31 cellular contexts compared by ENCODE assay signal in genomic region chr7:93218997-93219827, GRCh38. TPM values are rescaled to one million over a fixed set of nuclear protein-coding genes. Genes with fewer than 3 reads are reported as not detected.
"Had no signal": no experiment of that assay in that cellular context is flagged by ENCODE, and none has a peak within 500 bp of the region (broad histone marks: within the 10 kb centered on the region; RNA-seq: fewer than 3 reads in every experiment).

No MANE protein-coding gene starts in this region.

- H3K4me3 Mint-ChIP-seq: activated B cell treated with CpG ODN at 0.5 μM for 24 hours; activated CD4-positive, alpha-beta T cell treated with anti-CD3 and anti-CD28 coated beads for 36 hours; activated naive CD8-positive, alpha-beta T cell treated with anti-CD3 and anti-CD28 coated beads for 36 hours; activated T-cell treated with anti-CD3 and anti-CD28 coated beads, Interleukin-2, amount 50 U/mL, for 72 hours; brain; memory B cell; natural killer cell; neural progenitor cell; stimulated activated effector memory CD8-positive, alpha-beta T cell treated with anti-CD3 and anti-CD28 coated beads, Interleukin-12 subunit alpha, Interleukin-12 subunit beta, amount 100 ng/mL, for 72 hours; stimulated activated naive CD8-positive, alpha-beta T cell treated with anti-CD3 and anti-CD28 coated beads, Interleukin-15, Interleukin-2, amounts not matched to agents 100 ng/mL and 50 ng/mL, for 24 hours had no signal

- H3K9me3 Mint-ChIP-seq: activated B cell treated with CpG ODN at 0.5 μM for 24 hours; activated naive CD8-positive, alpha-beta T cell treated with anti-CD3 and anti-CD28 coated beads for 36 hours; activated T-cell treated with anti-CD3 and anti-CD28 coated beads, Interleukin-2, amount 50 U/mL, for 72 hours; brain; memory B cell; natural killer cell; neural progenitor cell; stimulated activated effector memory CD8-positive, alpha-beta T cell treated with anti-CD3 and anti-CD28 coated beads, Interleukin-12 subunit alpha, Interleukin-12 subunit beta, amount 100 ng/mL, for 72 hours; stimulated activated naive CD8-positive, alpha-beta T cell treated with anti-CD3 and anti-CD28 coated beads, Interleukin-15, Interleukin-2, amounts not matched to agents 100 ng/mL and 50 ng/mL, for 24 hours had no signal

- H3K4me3 ChIP-seq: adrenal gland, ascending aorta, coronary artery, dorsolateral prefrontal cortex, gastrocnemius medialis, neural progenitor cell, psoas muscle, sigmoid colon, thoracic aorta had no signal

- H3K27ac ChIP-seq: adrenal gland, ascending aorta, coronary artery, dorsolateral prefrontal cortex, gastrocnemius medialis, neural progenitor cell, parathyroid adenoma, psoas muscle, sigmoid colon, thoracic aorta had no signal

- H3K36me3 ChIP-seq: adrenal gland, ascending aorta, gastrocnemius medialis, neural progenitor cell, sigmoid colon, thoracic aorta had no signal

- DNase-seq: activated B cell treated with CpG ODN at 0.5 μM for 24 hours; activated CD4-positive, alpha-beta T cell treated with anti-CD3 and anti-CD28 coated beads for 36 hours; activated naive CD4-positive, alpha-beta T cell; activated naive CD8-positive, alpha-beta T cell treated with anti-CD3 and anti-CD28 coated beads for 36 hours; activated T-cell treated with anti-CD3 and anti-CD28 coated beads for 4 hours; activated T-cell treated with anti-CD3 and anti-CD28 coated beads, Interleukin-2, amount 50 U/mL, for 72 hours; adrenal gland; dorsolateral prefrontal cortex; effector memory CD4-positive, alpha-beta T cell; gastrocnemius medialis; glutamatergic neuron; hippocampal formation; kidney; midbrain; natural killer cell; occipital lobe; psoas muscle; sigmoid colon; stimulated activated CD4-positive, alpha-beta T cell treated with anti-CD3 and anti-CD28 coated beads, Interleukin-4, amount 100 ng/mL, for 24 hours; trophoblast cell had no signal

- ATAC-seq: activated CD4-positive, alpha-beta T cell treated with anti-CD3 and anti-CD28 coated beads for 36 hours; activated T-cell treated with anti-CD3 and anti-CD28 coated beads, Interleukin-2, amount 50 U/mL, for 72 hours; gastrocnemius medialis; natural killer cell; psoas muscle; stimulated activated effector memory CD8-positive, alpha-beta T cell treated with anti-CD3 and anti-CD28 coated beads, Interleukin-12 subunit alpha, Interleukin-12 subunit beta, amount 100 ng/mL, for 72 hours had no signal

- H3K36me3 Mint-ChIP-seq: activated naive CD8-positive, alpha-beta T cell treated with anti-CD3 and anti-CD28 coated beads for 36 hours; brain; memory B cell; natural killer cell; neural progenitor cell; stimulated activated effector memory CD8-positive, alpha-beta T cell treated with anti-CD3 and anti-CD28 coated beads, Interleukin-12 subunit alpha, Interleukin-12 subunit beta, amount 100 ng/mL, for 72 hours had no signal

- H3K27ac Mint-ChIP-seq: activated B cell treated with CpG ODN at 0.5 μM for 24 hours; activated CD4-positive, alpha-beta T cell treated with anti-CD3 and anti-CD28 coated beads for 36 hours; activated naive CD8-positive, alpha-beta T cell treated with anti-CD3 and anti-CD28 coated beads for 36 hours; activated T-cell treated with anti-CD3 and anti-CD28 coated beads, Interleukin-2, amount 50 U/mL, for 72 hours; brain; memory B cell; natural killer cell; neural progenitor cell; stimulated activated effector memory CD8-positive, alpha-beta T cell treated with anti-CD3 and anti-CD28 coated beads, Interleukin-12 subunit alpha, Interleukin-12 subunit beta, amount 100 ng/mL, for 72 hours; stimulated activated naive CD8-positive, alpha-beta T cell treated with anti-CD3 and anti-CD28 coated beads, Interleukin-15, Interleukin-2, amounts not matched to agents 100 ng/mL and 50 ng/mL, for 24 hours had no signal

- H3K4me1 Mint-ChIP-seq: activated B cell treated with CpG ODN at 0.5 μM for 24 hours; activated CD4-positive, alpha-beta T cell treated with anti-CD3 and anti-CD28 coated beads for 36 hours; activated naive CD8-positive, alpha-beta T cell treated with anti-CD3 and anti-CD28 coated beads for 36 hours; brain; memory B cell; natural killer cell; neural progenitor cell; stimulated activated effector memory CD8-positive, alpha-beta T cell treated with anti-CD3 and anti-CD28 coated beads, Interleukin-12 subunit alpha, Interleukin-12 subunit beta, amount 100 ng/mL, for 72 hours had no signal

- H3K9me3 ChIP-seq: adrenal gland, ascending aorta, gastrocnemius medialis, psoas muscle, sigmoid colon, thoracic aorta had no signal

- H3K4me1 ChIP-seq: adrenal gland, ascending aorta, gastrocnemius medialis, neural progenitor cell, parathyroid adenoma, psoas muscle, sigmoid colon had no signal

RNA-seq across cellular contexts. Expression of gene HEPACAM2, which starts 7.1 kb away (rescaled TPM):
- total RNA-seq: activated B cell treated with CpG ODN at 0.5 μM for 24 hours; activated CD4-positive, alpha-beta T cell treated with anti-CD3 and anti-CD28 coated beads for 36 hours; activated naive CD8-positive, alpha-beta T cell treated with anti-CD3 and anti-CD28 coated beads for 36 hours; activated T-cell treated with anti-CD3 and anti-CD28 coated beads, Interleukin-2, amount 50 U/mL, for 72 hours; ascending aorta; cardiac septum; epithelial cell of proximal tubule; gastrocnemius medialis; natural killer cell; occipital lobe; psoas muscle; thoracic aorta had no signal
